Comparison of ENCODE assay signal across 8 cellular contexts in the genomic region with DNA sequence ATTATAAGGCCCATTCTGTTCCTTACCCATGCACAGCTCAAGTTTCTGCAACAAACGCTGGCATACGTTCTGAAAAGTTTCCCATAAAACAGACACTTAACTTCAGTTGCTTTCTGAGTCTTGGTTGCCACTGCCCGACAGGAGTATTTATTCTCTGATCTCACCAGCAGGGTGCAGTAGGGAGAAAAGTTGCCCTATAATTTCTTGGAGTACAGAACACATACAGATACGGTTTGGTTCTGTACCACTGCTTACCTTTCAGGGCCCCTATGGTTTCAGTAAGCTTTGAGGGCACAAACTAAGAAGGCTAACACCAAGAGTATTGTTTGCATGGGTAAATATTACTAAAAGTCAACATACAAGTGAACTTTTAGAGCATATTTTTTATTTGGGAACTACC.
A peak's percentile ranks its signal among the peaks of the same experiment; 100 is the strongest.
DNase-seq lines count a peak whose midpoint lies in the region; ATAC-seq and TF ChIP-seq lines count a peak whose summit lies in the region.

No MANE protein-coding gene starts in this region.

- BruUV-seq in OCI-LY7 (replicated peaks; lab: Mats Ljungman, UMichigan), result no TSS peak

- H3K36me3 ChIP-seq in CD4-positive, CD25-positive, alpha-beta regulatory T cell (ENCODE audit: control insufficient read depth, insufficient read depth, low read length), result no peaks in the 10 kb centered on the region
- H3K36me3 ChIP-seq in OCI-LY7 (ENCODE audit: insufficient read depth, low read length), result no peaks in the 10 kb centered on the region
- H3K36me3 ChIP-seq in hepatocyte (replicated peaks; ENCODE audit: insufficient read depth, low read depth), result no peaks in the 10 kb centered on the region

- 89% methylated on average over 4 of the region's 4 CpGs for WGBS in hepatocyte (ENCODE audit: low lambda C conversion rate, missing lambda C conversion rate)

- peak overlapping the region in 1 of 3 donors; percentile 60 for H3K27ac Mint-ChIP-seq in CD4-positive, CD25-positive, alpha-beta regulatory T cell

- peaks cover 4% of the 10 kb centered on the region for H3K27me3 Mint-ChIP-seq in CD4-positive, CD25-positive, alpha-beta regulatory T cell

- no peaks in the 10 kb centered on the region for H3K9me3 ChIP-seq in CD4-positive, CD25-positive, alpha-beta regulatory T cell (ENCODE audit: control insufficient read depth in 2 of 2, low read length in 2 of 2)
- no peaks in the 10 kb centered on the region for H3K9me3 ChIP-seq in OCI-LY7 (ENCODE audit: low read length)
- peaks cover 8% of the 10 kb centered on the region for H3K9me3 ChIP-seq in hepatocyte (ENCODE audit: low read depth)

- no peak overlapping the region for H2AFZ ChIP-seq in OCI-LY7 (ENCODE audit: low read length)
- H2AFZ ChIP-seq in hepatocyte, result no peak overlapping the region

- H3K4me2 ChIP-seq in OCI-LY7 (ENCODE audit: low read length) (no peak overlapping the region), hepatocyte (no peak overlapping the region)

- H3K27me3 ChIP-seq in CD4-positive, CD25-positive, alpha-beta regulatory T cell (ENCODE audit: control insufficient read depth, insufficient read depth, low read length), result no peaks in the 10 kb centered on the region
- H3K27me3 ChIP-seq in hepatocyte, result no peaks in the 10 kb centered on the region

- no peaks in the 10 kb centered on the region for H3K4me1 ChIP-seq in CD4-positive, CD25-positive, alpha-beta regulatory T cell (ENCODE audit: control insufficient read depth, insufficient read depth, low read length, poor library complexity, severe bottlenecking)
- H3K4me1 ChIP-seq in OCI-LY7 (ENCODE audit: insufficient read depth, low read length, poor library complexity, severe bottlenecking) (no peaks in the 10 kb centered on the region), hepatocyte (ENCODE audit: insufficient read depth) (no peaks in the 10 kb centered on the region)

- CTCF ChIA-PET in OCI-LY7 (lab: Charles Lee; ENCODE audit: unreplicated experiment), result no interaction called here

- DNase-seq in CD4-positive, CD25-positive, alpha-beta regulatory T cell, result peak in 2 of 3 donors; percentile 14 to 42
- DNase-seq in OCI-LY7 (ENCODE audit: low spot score), result peak; percentile 22
- DNase-seq in hepatocyte (ENCODE audit: low spot score), result peak; percentile 27
- DNase-seq in ecto neural progenitor cell (ENCODE audit: low spot score), result no peak
- no peak for DNase-seq in T1000 (lab: John Stamatoyannopoulos, UW)
- no peak for DNase-seq in activated T-cell treated with anti-CD3 and anti-CD28 coated beads for 4 hours
- no peak for DNase-seq in sciatic nerve (ENCODE audit: low spot score)

- no peak overlapping the region for H3K27ac ChIP-seq in CD4-positive, CD25-positive, alpha-beta regulatory T cell (ENCODE audit: insufficient read depth, low read length, poor library complexity, severe bottlenecking)
- H3K27ac ChIP-seq in OCI-LY7 (ENCODE audit: low read depth, low read length, poor library complexity, severe bottlenecking), result no peak overlapping the region
- no peak overlapping the region for H3K27ac ChIP-seq in hepatocyte

- no peaks in the 10 kb centered on the region for H3K4me1 Mint-ChIP-seq in CD4-positive, CD25-positive, alpha-beta regulatory T cell

- H3K9me2 ChIP-seq in OCI-LY7 (ENCODE audit: insufficient read depth, low read length) (no peaks in the 10 kb centered on the region), hepatocyte (replicated peaks; ENCODE audit: insufficient read depth) (no peaks in the 10 kb centered on the region)

- H4K20me1 ChIP-seq in OCI-LY7 (ENCODE audit: insufficient read depth, low read length) (no peaks in the 10 kb centered on the region), hepatocyte (ENCODE audit: insufficient read depth, poor library complexity, severe bottlenecking) (no peaks in the 10 kb centered on the region)

- H3K36me3 Mint-ChIP-seq in CD4-positive, CD25-positive, alpha-beta regulatory T cell, result peaks cover 20% of the 10 kb centered on the region

- intact Hi-C loops in OCI-LY7 (cut with micrococcal nuclease; ENCODE audit: unreplicated experiment), result no loop called here
- intact Hi-C loops in sciatic nerve (cut with DNase I), result no loop called here

- peaks cover 0 to 4% (median 0%) of the 10 kb centered on the region in 7 donors for H3K9me3 Mint-ChIP-seq in CD4-positive, CD25-positive, alpha-beta regulatory T cell

- TF ChIP-seq CTCF in OCI-LY7 (conservative IDR thresholded peaks at IDR 0.05; ENCODE audit: low read length) (peak; percentile 66), hepatocyte (IDR thresholded peaks at IDR 0.05; ENCODE audit: poor library complexity) (peak; percentile 34)

- no peak overlapping the region for H3K4me3 ChIP-seq in CD4-positive, CD25-positive, alpha-beta regulatory T cell (ENCODE audit: low read depth, low read length)
- H3K4me3 ChIP-seq in OCI-LY7 (ENCODE audit: low read depth, low read length, poor library complexity, severe bottlenecking), result no peak overlapping the region
- H3K4me3 ChIP-seq in hepatocyte, result no peak overlapping the region

- H3K79me2 ChIP-seq in OCI-LY7 (ENCODE audit: insufficient read depth, low read depth, low read length) (no peaks in the 10 kb centered on the region), hepatocyte (no peaks in the 10 kb centered on the region)

- POLR2A ChIA-PET in OCI-LY7 (lab: Charles Lee), result interaction anchor here (0.6 kb wide), 1 partner anchor 85 kb away, joined by 3 read pairs; no protein-coding TSS in a partner anchor

- no peak for ATAC-seq in CD4-positive, CD25-positive, alpha-beta regulatory T cell (ENCODE audit: low read depth in 2 of 2)
- peak; percentile 60 for ATAC-seq in GM18909 (IDR thresholded peaks at IDR 0.05; ENCODE audit: poor library complexity, unreplicated experiment)
- no peak for ATAC-seq in sciatic nerve

- no peak overlapping the region for H3K4me3 Mint-ChIP-seq in CD4-positive, CD25-positive, alpha-beta regulatory T cell

Comparison
In these comparisons a context has a peak if more than half of its experiments do, and no peak if none do; other contexts are left out.
1. DNase-seq: peak in CD4-positive, CD25-positive, alpha-beta regulatory T cell (2 of 3), OCI-LY7 (single experiment) and hepatocyte (single experiment); none in ecto neural progenitor cell (single experiment), T1000 (single experiment), activated T-cell treated with anti-CD3 and anti-CD28 coated beads for 4 hours (single experiment) and sciatic nerve (single experiment).